In genomic region chr4:10104211-10104990, GRCh38 we compare ENCODE assay signal across 9 cellular contexts. TPM values are rescaled to one million over a fixed set of nuclear protein-coding genes. Genes with fewer than 3 reads are reported as not detected.
DNase-seq lines count a peak whose midpoint lies in the region; ATAC-seq and TF ChIP-seq lines count a peak whose summit lies in the region.
"Had no signal": no experiment of that assay in that cellular context is flagged by ENCODE, and none has a peak within 500 bp of the region (broad histone marks: within the 10 kb centered on the region; RNA-seq: fewer than 3 reads in every experiment).

No MANE protein-coding gene starts in this region.

- H3K9me3 Mint-ChIP-seq in activated CD8-positive, alpha-beta T cell treated with anti-CD3 and anti-CD28 coated beads, Interleukin-2, amount 10 ng/mL, durations not matched to agents 7 days and 5 days (ENCODE audit: insufficient read depth) = no peaks in the 10 kb centered on the region

- peak overlapping the region; percentile 70 for H3K27ac Mint-ChIP-seq in activated CD8-positive, alpha-beta T cell treated with anti-CD3 and anti-CD28 coated beads, Interleukin-2, amount 10 ng/mL, durations not matched to agents 7 days and 5 days

- POLR2A ChIA-PET in activated CD8-positive, alpha-beta T cell treated with anti-CD3 and anti-CD28 coated beads, Interleukin-2, amount 10 ng/mL, durations not matched to agents 7 days and 5 days (lab: Charles Lee) = interaction anchor here (1.4 to 6.3 kb wide), 4 partner anchors 8 to 13 kb away, joined by 3 to 50 read pairs (median 6); partner anchors contain the start of gene WDR1

- H3K4me3 Mint-ChIP-seq in activated CD8-positive, alpha-beta T cell treated with anti-CD3 and anti-CD28 coated beads, Interleukin-2, amount 10 ng/mL, durations not matched to agents 7 days and 5 days = peak overlapping the region; percentile 15

- in situ Hi-C loops in GM13976 (cut with MboI; ENCODE audit: low sequenced_read_pairs, unreplicated experiment) = no loop called here

- no peak for TF ChIP-seq CTCF in GM13976 (IDR thresholded peaks at IDR 0.05; ENCODE audit: borderline replicate concordance, control extremely low read depth, extremely low read depth, insufficient read depth, missing control alignments)
- TF ChIP-seq CTCF in heart left ventricle (IDR thresholded peaks at IDR 0.05) = no peak
- no peak for TF ChIP-seq CTCF in body of pancreas (IDR thresholded peaks at IDR 0.05)

- H3K4me1 Mint-ChIP-seq in activated CD8-positive, alpha-beta T cell treated with anti-CD3 and anti-CD28 coated beads, Interleukin-2, amount 10 ng/mL, durations not matched to agents 7 days and 5 days (ENCODE audit: low read depth) = peaks cover 96% of the 10 kb centered on the region

- CTCF ChIA-PET in activated CD8-positive, alpha-beta T cell treated with anti-CD3 and anti-CD28 coated beads, Interleukin-2, amount 10 ng/mL, durations not matched to agents 7 days and 5 days (lab: Charles Lee) = interaction anchor here (1.4 kb wide), 1 partner anchor 9 kb away, joined by 3 read pairs; no protein-coding TSS in a partner anchor

- no peaks in the 10 kb centered on the region for H3K27me3 Mint-ChIP-seq in activated CD8-positive, alpha-beta T cell treated with anti-CD3 and anti-CD28 coated beads, Interleukin-2, amount 10 ng/mL, durations not matched to agents 7 days and 5 days (ENCODE audit: low read depth)

- TF ChIP-seq POLR2A in heart left ventricle (IDR thresholded peaks at IDR 0.05) (no peak), body of pancreas (IDR thresholded peaks at IDR 0.05) (no peak)

- ATAC-seq in activated CD8-positive, alpha-beta T cell treated with anti-CD3 and anti-CD28 coated beads, Interleukin-2, amount 10 ng/mL, durations not matched to agents 7 days and 5 days = no peak
- ATAC-seq in heart left ventricle (peak in 3 of 4 donors; percentile 11 to 47 (median 16)), body of pancreas (no peak)

- WGBS in heart left ventricle, 4 donors = 46 to 57% (median 55%) methylated on average over 11 of the region's 11 CpGs
- 81 to 88% methylated on average over 11 of the region's 11 CpGs for WGBS in body of pancreas, 2 donors

- H3K4me3 ChIP-seq in heart left ventricle (no peak overlapping the region), skin epidermis (no peak overlapping the region), body of pancreas (no peak overlapping the region)

- H3K4me1 ChIP-seq in heart left ventricle (peaks cover 30 to 100% (median 89%) of the 10 kb centered on the region in 12 donors), body of pancreas (peaks cover 18% of the 10 kb centered on the region)

- peaks cover 0 to 75% (median 25%) of the 10 kb centered on the region in 9 donors for H3K36me3 ChIP-seq in heart left ventricle
- peaks cover 0 to 4% of the 10 kb centered on the region in 2 donors for H3K36me3 ChIP-seq in body of pancreas (replicated peaks in 1 of 2; ENCODE audit: insufficient read depth in 1 of 2, low read depth in 2 of 2)

- H3K36me3 Mint-ChIP-seq in activated CD8-positive, alpha-beta T cell treated with anti-CD3 and anti-CD28 coated beads, Interleukin-2, amount 10 ng/mL, durations not matched to agents 7 days and 5 days (ENCODE audit: low read depth) = peaks cover 91% of the 10 kb centered on the region

- H3K27me3 ChIP-seq in heart left ventricle = no peaks in the 10 kb centered on the region
- H3K27me3 ChIP-seq in body of pancreas = no peaks in the 10 kb centered on the region

- H3K27ac ChIP-seq in heart left ventricle = peak overlapping the region in 11 of 12 donors; percentile 43 to 82 (median 76)
- H3K27ac ChIP-seq in skin epidermis = peak overlapping the region in 16 of 21 experiments; percentile 4 to 89 (median 52)
- H3K27ac ChIP-seq in body of pancreas = no peak overlapping the region

- DNase-seq in GM13976 (ENCODE audit: low spot score) (peak; percentile 71), heart left ventricle (no peak), SK-N-DZ (ENCODE audit: low spot score) (no peak), body of pancreas (no peak), ecto neural progenitor cell (ENCODE audit: low spot score) (no peak), NCI-H510A (lab: John Stamatoyannopoulos, UW) (no peak)
- no peak for DNase-seq in activated CD8-positive, alpha-beta T cell treated with anti-CD3 and anti-CD28 coated beads, Interleukin-2, amount 10 ng/mL, durations not matched to agents 7 days and 5 days
- DNase-seq: NCI-H1436 had no signal

- H3K9me3 ChIP-seq in heart left ventricle (no peaks in the 10 kb centered on the region), body of pancreas (no peaks in the 10 kb centered on the region)

- intact Hi-C loops in heart left ventricle (cut with DNase I) = no loop called here
- intact Hi-C loops in body of pancreas (cut with DNase I) = no loop called here

RNA-seq across cellular contexts. Expression of gene WDR1, which starts 12.2 kb away (rescaled TPM):
- 100 to 1,000 TPM; 516 to 550 TPM for total RNA-seq in activated CD8-positive, alpha-beta T cell treated with anti-CD3 and anti-CD28 coated beads, Interleukin-2, amount 10 ng/mL, durations not matched to agents 7 days and 5 days
- 100 to 1,000 TPM; 113 to 299 (median 185) TPM for total RNA-seq in heart left ventricle
- polyA plus RNA-seq in heart left ventricle = 100 to 1,000 TPM in 1 of 2 donors, 10 to 100 TPM in 1; 76.1 to 279 TPM
- polyA plus RNA-seq in SK-N-DZ (2014; cell fraction: cytosol; rRNA removed) = 51.3 and 55.2 TPM in 2 replicates
- polyA plus RNA-seq in SK-N-DZ (2014; cell fraction: nucleus; rRNA removed) = 42.2 and 42.5 TPM in 2 replicates
- total RNA-seq in body of pancreas = 10 to 100 TPM; 46.1 to 51.9 TPM

Comparison
In these comparisons a context has a peak if more than half of its experiments do, and no peak if none do; other contexts are left out.
1. ATAC-seq: peak in heart left ventricle (3 of 4); none in activated CD8-positive, alpha-beta T cell treated with anti-CD3 and anti-CD28 coated beads, Interleukin-2, amount 10 ng/mL, durations not matched to agents 7 days and 5 days (single experiment) and body of pancreas (single experiment).
2. H3K27ac ChIP-seq: peak in heart left ventricle (11 of 12) and skin epidermis (16 of 21); none in body of pancreas (0 of 4).